In genomic region chr12:93540506-93540905, GRCh38 we compare ENCODE assay signal across 20 cellular contexts.
"Had no signal": no experiment of that assay in that cellular context is flagged by ENCODE, and none has a peak within 500 bp of the region (broad histone marks: within the 10 kb centered on the region; RNA-seq: fewer than 3 reads in every experiment).

No MANE protein-coding gene starts in this region.

- H3K27me3 ChIP-seq: body of pancreas, right lobe of liver, suprapubic skin, upper lobe of left lung had no signal

- H3K27ac ChIP-seq: body of pancreas, suprapubic skin, upper lobe of left lung had no signal

- H3K9me3 ChIP-seq: body of pancreas, right lobe of liver, suprapubic skin, upper lobe of left lung had no signal

- DNase-seq: activated CD8-positive, alpha-beta memory T cell treated with anti-CD3 and anti-CD28 coated beads, Interleukin-2, amount 50 U/mL, for 4 hours; activated naive CD4-positive, alpha-beta T cell treated with anti-CD3 and anti-CD28 coated beads for 36 hours; activated T-cell treated with anti-CD3 and anti-CD28 coated beads, Interleukin-2, amount 50 U/mL, for 72 hours; amniotic stem cell; body of pancreas; cerebellar nuclear complex; hypothalamus; left cardiac atrium; mammary epithelial cell; naive thymus-derived CD4-positive, alpha-beta T cell; nucleus accumbens; right lobe of liver; SHP77 treated with DMSO at 0.1 percent for 48 hours; stimulated activated CD8-positive, alpha-beta memory T cell treated with anti-CD3 and anti-CD28 coated beads, Interleukin-4, amount 100 ng/mL, for 48 hours; stimulated activated naive CD8-positive, alpha-beta T cell treated with anti-CD3 and anti-CD28 coated beads, Interleukin-15, Interleukin-2, amounts not matched to agents 100 U/mL and 50 U/mL, for 24 hours; upper lobe of left lung had no signal

- H3K4me3 ChIP-seq: body of pancreas, right lobe of liver, suprapubic skin, upper lobe of left lung had no signal

- H3K4me3 Mint-ChIP-seq: activated naive CD4-positive, alpha-beta T cell treated with anti-CD3 and anti-CD28 coated beads for 36 hours; activated T-cell treated with anti-CD3 and anti-CD28 coated beads, Interleukin-2, amount 50 U/mL, for 72 hours; dendritic cell treated with granulocyte-macrophage colony-stimulating factor and Interleukin-4, amounts not matched to agents 40 ng/mL and 50 ng/mL, for 4 days had no signal

- H3K27ac Mint-ChIP-seq: activated naive CD4-positive, alpha-beta T cell treated with anti-CD3 and anti-CD28 coated beads for 36 hours; dendritic cell treated with granulocyte-macrophage colony-stimulating factor and Interleukin-4, amounts not matched to agents 40 ng/mL and 50 ng/mL, for 4 days; progenitor cell of endocrine pancreas had no signal

- H3K9me3 Mint-ChIP-seq: activated naive CD4-positive, alpha-beta T cell treated with anti-CD3 and anti-CD28 coated beads for 36 hours; activated T-cell treated with anti-CD3 and anti-CD28 coated beads, Interleukin-2, amount 50 U/mL, for 72 hours; dendritic cell treated with granulocyte-macrophage colony-stimulating factor and Interleukin-4, amounts not matched to agents 40 ng/mL and 50 ng/mL, for 4 days; naive thymus-derived CD4-positive, alpha-beta T cell had no signal

- H3K4me1 ChIP-seq: body of pancreas, suprapubic skin had no signal

- FAIRE-seq: endometrium had no signal

- H3K27me3 Mint-ChIP-seq: dendritic cell treated with granulocyte-macrophage colony-stimulating factor and Interleukin-4, amounts not matched to agents 40 ng/mL and 50 ng/mL, for 4 days; naive thymus-derived CD4-positive, alpha-beta T cell; progenitor cell of endocrine pancreas had no signal

- ATAC-seq: activated T-cell treated with anti-CD3 and anti-CD28 coated beads, Interleukin-2, amount 50 U/mL, for 72 hours; body of pancreas; left cardiac atrium; naive thymus-derived CD4-positive, alpha-beta T cell; right lobe of liver; stimulated activated naive CD8-positive, alpha-beta T cell treated with anti-CD3 and anti-CD28 coated beads, Interleukin-15, Interleukin-2, amounts not matched to agents 100 U/mL and 50 U/mL, for 24 hours had no signal

- H3K36me3 ChIP-seq: right lobe of liver, suprapubic skin had no signal
